In genomic region chr6:43774776-43775583, GRCh38 we compare ENCODE assay signal across 8 cellular contexts. TPM values are rescaled to one million over a fixed set of nuclear protein-coding genes. Genes with fewer than 3 reads are reported as not detected.
DNase-seq lines count a peak whose midpoint lies in the region; ATAC-seq and TF ChIP-seq lines count a peak whose summit lies in the region.

No MANE protein-coding gene starts in this region.

- TF ChIP-seq CTCF in dorsolateral prefrontal cortex (IDR thresholded peaks at IDR 0.05 in 54 of 56, conservative IDR thresholded peaks at IDR 0.05 in 2 of 56; ENCODE audit: low read depth in 1 of 56, partially characterized antibody in 56 of 56) (peak; percentile 45 to 90 (median 79)), lower lobe of right lung (IDR thresholded peaks at IDR 0.05) (peak; percentile 84)

- intact Hi-C loops in dorsolateral prefrontal cortex (cut with DNase I) (loop anchor here (5.0 to 10.0 kb wide), 3 partner anchors 102 to 450 kb away; partner anchors contain the start of gene SLC29A1 (in 1 of the 2)), lower lobe of right lung (cut with DNase I) (loop anchor here (10.0 kb wide), 1 partner anchor 300 kb away; no protein-coding TSS in a partner anchor)

- H3K36me3 Mint-ChIP-seq in activated CD4-positive, alpha-beta T cell treated with anti-CD3 and anti-CD28 coated beads, Interleukin-2, amount 10 ng/mL, durations not matched to agents 7 days and 5 days (ENCODE audit: low read depth) = peaks cover 3% of the 10 kb centered on the region

- H3K27me3 Mint-ChIP-seq in activated CD4-positive, alpha-beta T cell treated with anti-CD3 and anti-CD28 coated beads, Interleukin-2, amount 10 ng/mL, durations not matched to agents 7 days and 5 days = no peaks in the 10 kb centered on the region

- H3K9me3 ChIP-seq in lower lobe of right lung = no peaks in the 10 kb centered on the region

- H3K27ac ChIP-seq in dorsolateral prefrontal cortex (peak overlapping the region in 16 of 59 donors; percentile 8 to 92 (median 29)), lower lobe of right lung (peak overlapping the region; percentile 92)

- peak; percentile 42 to 61 for ATAC-seq in lower lobe of right lung
- ATAC-seq in HG02870 (IDR thresholded peaks at IDR 0.05; ENCODE audit: unreplicated experiment) = no peak

- CTCF ChIA-PET in activated CD4-positive, alpha-beta T cell treated with anti-CD3 and anti-CD28 coated beads, Interleukin-2, amount 10 ng/mL, durations not matched to agents 7 days and 5 days (lab: Charles Lee) = interaction anchor here (0.6 to 3.5 kb wide), 29 partner anchors 9 to 1215 kb away, joined by 3 to 15 read pairs (median 4); no protein-coding TSS in a partner anchor

- no peaks in the 10 kb centered on the region for H3K27me3 ChIP-seq in dorsolateral prefrontal cortex
- H3K27me3 ChIP-seq in lower lobe of right lung (ENCODE audit: low read depth) = no peaks in the 10 kb centered on the region

- H3K27ac Mint-ChIP-seq in activated CD4-positive, alpha-beta T cell treated with anti-CD3 and anti-CD28 coated beads, Interleukin-2, amount 10 ng/mL, durations not matched to agents 7 days and 5 days = peak overlapping the region; percentile 60

- H3K4me1 Mint-ChIP-seq in activated CD4-positive, alpha-beta T cell treated with anti-CD3 and anti-CD28 coated beads, Interleukin-2, amount 10 ng/mL, durations not matched to agents 7 days and 5 days = peaks cover 45% of the 10 kb centered on the region

- H3K4me3 ChIP-seq in dorsolateral prefrontal cortex (peak overlapping the region in 47 of 59 donors; percentile 1 to 88 (median 43)), lower lobe of right lung (peak overlapping the region; percentile 91)

- H3K4me1 ChIP-seq in lower lobe of right lung = peaks cover 49% of the 10 kb centered on the region

- POLR2A ChIA-PET in activated CD4-positive, alpha-beta T cell treated with anti-CD3 and anti-CD28 coated beads, Interleukin-2, amount 10 ng/mL, durations not matched to agents 7 days and 5 days (lab: Charles Lee) = interaction anchor here (1.0 kb wide), 1 partner anchor 107 kb away, joined by 3 read pairs; no protein-coding TSS in a partner anchor

- peaks cover 36% of the 10 kb centered on the region for H3K36me3 ChIP-seq in lower lobe of right lung

- H3K9me3 Mint-ChIP-seq in activated CD4-positive, alpha-beta T cell treated with anti-CD3 and anti-CD28 coated beads, Interleukin-2, amount 10 ng/mL, durations not matched to agents 7 days and 5 days = no peaks in the 10 kb centered on the region

- H3K4me3 Mint-ChIP-seq in activated CD4-positive, alpha-beta T cell treated with anti-CD3 and anti-CD28 coated beads, Interleukin-2, amount 10 ng/mL, durations not matched to agents 7 days and 5 days = no peak overlapping the region

- DNase-seq in NCI-H510A treated with DMSO at 0.1 percent for 48 hours (lab: John Stamatoyannopoulos, UW) (peak; percentile 64), NCI-H510A (lab: John Stamatoyannopoulos, UW) (no peak), NCI-H1048 (lab: John Stamatoyannopoulos, UW) (peak; percentile 41), dorsolateral prefrontal cortex (peak in 8 of 10 donors; percentile 36 to 69 (median 62)), lower lobe of right lung (peak; percentile 87)
- DNase-seq in activated CD4-positive, alpha-beta T cell treated with anti-CD3 and anti-CD28 coated beads, Interleukin-2, amount 10 ng/mL, durations not matched to agents 7 days and 5 days = peak; percentile 72
- DNase-seq in stimulated activated CD8-positive, alpha-beta memory T cell treated with anti-CD3 and anti-CD28 coated beads, Interleukin-15, amount 100 ng/mL, for 24 hours (ENCODE audit: low read depth) = peak; percentile 23

RNA-seq across cellular contexts. Expression of gene VEGFA, which starts 5.0 kb away (rescaled TPM):
- 10 to 100 TPM; 23.7 to 25.8 TPM for total RNA-seq in activated CD4-positive, alpha-beta T cell treated with anti-CD3 and anti-CD28 coated beads, Interleukin-2, amount 10 ng/mL, durations not matched to agents 7 days and 5 days
- total RNA-seq in dorsolateral prefrontal cortex (100 to 1,000 TPM in 20 of 120 experiments, 10 to 100 TPM in 100; 19.7 to 440 (median 56.8) TPM), lower lobe of right lung (196 TPM)
